Comparison of ENCODE assay signal across 8 cellular contexts in genomic region chr19:18104793-18105131, GRCh38. TPM values are rescaled to one million over a fixed set of nuclear protein-coding genes. Genes with fewer than 3 reads are reported as not detected.
A peak's percentile ranks its signal among the peaks of the same experiment; 100 is the strongest.
DNase-seq lines count a peak whose midpoint lies in the region; ATAC-seq, FAIRE-seq and TF ChIP-seq lines count a peak whose summit lies in the region.

No MANE protein-coding gene starts in this region.

- TF ChIP-seq EP300 in A549 (IDR thresholded peaks at IDR 0.05), result no peak

- CTCF ChIA-PET in A549 (lab: Yijun Ruan, JAX), result interaction anchor here (1.4 to 2.4 kb wide), 2 partner anchors 7 to 9 kb away, joined by 5 to 8 read pairs; no protein-coding TSS in a partner anchor

- in situ Hi-C loops in brain microvascular endothelial cell (cut with HindIII; ENCODE audit: low pct_ligation_motif_present, low sequenced_read_pairs), result no loop called here

- TF ChIP-seq RAD21 in A549 (conservative IDR thresholded peaks at IDR 0.05 in 1 of 2, IDR thresholded peaks at IDR 0.05 in 1 of 2), result no peak

- no peaks in the 10 kb centered on the region for H3K9me3 ChIP-seq in A549
- H3K9me3 ChIP-seq in mesodermal cell (ENCODE audit: control insufficient read depth, low read length), result no peaks in the 10 kb centered on the region

- H3K4me2 ChIP-seq in A549, result peak overlapping the region; percentile 81

- H3K4me3 ChIP-seq in A549 (peak overlapping the region; percentile 42), brain microvascular endothelial cell (ENCODE audit: low read depth, low read length) (peak overlapping the region; percentile 48), mesodermal cell (ENCODE audit: extremely low read depth, insufficient read depth, low read length, poor library complexity, severe bottlenecking) (peak overlapping the region; percentile 36)

- POLR2A ChIA-PET in A549 (lab: Yijun Ruan, JAX), result no interaction called here

- FAIRE-seq in A549 (lab: Jason Lieb, UNC), result no peak

- WGBS in A549 (ENCODE audit: missing lambda C conversion rate), result 50% methylated on average over 5 of the region's 5 CpGs
- WGBS in mesodermal cell (ENCODE audit: insufficient coverage in 2 of 2), 2 experiments, result 49 to 66% methylated on average over 5 of the region's 5 CpGs

- TF ChIP-seq POLR2A in A549 (IDR thresholded peaks at IDR 0.05; ENCODE audit: low read length), result no peak

- H3K4me1 ChIP-seq in A549, result peaks cover 19% of the 10 kb centered on the region
- H3K4me1 ChIP-seq in mesodermal cell (ENCODE audit: control insufficient read depth, insufficient read depth, low read length, poor library complexity, severe bottlenecking), result no peaks in the 10 kb centered on the region

- ATAC-seq in A549 (peak in 1 of 2 experiments; percentile 67; a peak in 2 of 6 replicates), HG03432 (IDR thresholded peaks at IDR 0.05; ENCODE audit: unreplicated experiment) (peak; percentile 12), HG03469 (IDR thresholded peaks at IDR 0.05; ENCODE audit: unreplicated experiment) (no peak), GM21529 (IDR thresholded peaks at IDR 0.05; ENCODE audit: unreplicated experiment) (no peak)

- H3K36me3 ChIP-seq in brain microvascular endothelial cell (replicated peaks), result no peaks in the 10 kb centered on the region
- H3K36me3 ChIP-seq in mesodermal cell (ENCODE audit: control insufficient read depth, insufficient read depth, low read length), result no peaks in the 10 kb centered on the region

- TF ChIP-seq CTCF in A549 (IDR thresholded peaks at IDR 0.05) (no peak), brain microvascular endothelial cell (IDR thresholded peaks at IDR 0.05; ENCODE audit: low read depth, low read length, missing control alignments) (no peak)

- peak overlapping the region; percentile 59 to 81; a peak in 5 of 6 replicates for H3K27ac ChIP-seq in A549
- H3K27ac ChIP-seq in brain microvascular endothelial cell, result no peak overlapping the region
- H3K27ac ChIP-seq in mesodermal cell (ENCODE audit: low read depth, low read length, severe bottlenecking), result peak overlapping the region; percentile 59

- DNase-seq in A549 (ENCODE audit: low read depth in 1 of 2, low spot score in 1 of 2), result no peak
- DNase-seq in brain microvascular endothelial cell, result no peak
- DNase-seq in cortex of kidney (lab: John Stamatoyannopoulos, UW), result no peak
- DNase-seq in globus pallidus (ENCODE audit: low spot score), result no peak

- no peaks in the 10 kb centered on the region for H3K27me3 ChIP-seq in brain microvascular endothelial cell (replicated peaks)

TF ChIP-seq in A549, 52 proteins besides CTCF, POLR2A, EP300 and RAD21:
- TF ChIP-seq ZSCAN20 (CRISPR knock-in tag; IDR thresholded peaks at IDR 0.05), result no peak
- no peak for TF ChIP-seq FOXS1 (CRISPR knock-in tag; IDR thresholded peaks at IDR 0.05)
- no peak for TF ChIP-seq PHF8 (IDR thresholded peaks at IDR 0.05; ENCODE audit: borderline replicate concordance, low read depth)
- TF ChIP-seq ZC3H11A (IDR thresholded peaks at IDR 0.05), result no peak
- TF ChIP-seq HOXB13 (CRISPR knock-in tag; IDR thresholded peaks at IDR 0.05; ENCODE audit: low read depth), result no peak
TF ChIP-seq in A549: peak in this region for 0.

RNA-seq across cellular contexts. Expression of gene MAST3, which starts 7.2 kb away (rescaled TPM):
- 1.3 and 1.9 TPM in 2 replicates for polyA plus RNA-seq in A549 (2011; rRNA removed)
- 1.7 and 2.2 TPM in 2 replicates for polyA plus RNA-seq in A549 (2012; cell fraction: cytosol; rRNA removed)
- polyA plus RNA-seq in A549 (2012; cell fraction: nucleus; rRNA removed), result 6.2 TPM in 2 replicates
- polyA plus RNA-seq in A549 (2017; fragmentation: RNase III; extraction: RNeasy Plus Mini Kit Qiagen cat#74134 plus additional on column Dnase treatment), result 2.0 to 2.5 TPM (median 2.0 TPM) in 3 replicates
- 3.4 and 3.5 TPM in 2 replicates for polyA minus RNA-seq in A549 (2011; rRNA and poly(A)+ RNA removed)
- 5.6 TPM for polyA plus RNA-seq in mesodermal cell (2013, experiment 1 of 2)
- 4.2 TPM for polyA plus RNA-seq in mesodermal cell (2013, experiment 2 of 2)

RNA-seq across cellular contexts. Expression of gene IL12RB1, which starts 18.0 kb away (rescaled TPM):
- polyA plus RNA-seq in A549 (2011; rRNA removed), result not detected in 2 replicates
- not detected in 2 replicates for polyA plus RNA-seq in A549 (2012; cell fraction: cytosol; rRNA removed)
- not detected in 2 replicates for polyA plus RNA-seq in A549 (2012; cell fraction: nucleus; rRNA removed)
- not detected in 3 replicates for polyA plus RNA-seq in A549 (2017; fragmentation: RNase III; extraction: RNeasy Plus Mini Kit Qiagen cat#74134 plus additional on column Dnase treatment)
- polyA minus RNA-seq in A549 (2011; rRNA and poly(A)+ RNA removed), result not detected in 2 replicates
- polyA plus RNA-seq in mesodermal cell (2013, experiment 1 of 2), result not detected
- polyA plus RNA-seq in mesodermal cell (2013, experiment 2 of 2), result not detected

RNA-seq across cellular contexts. Expression of gene PIK3R2, which starts 48.2 kb away (rescaled TPM):
- 5.3 and 6.7 TPM in 2 replicates for polyA plus RNA-seq in A549 (2011; rRNA removed)
- polyA plus RNA-seq in A549 (2012; cell fraction: cytosol; rRNA removed), result 8.3 and 12.6 TPM in 2 replicates
- 13.9 and 20.4 TPM in 2 replicates for polyA plus RNA-seq in A549 (2012; cell fraction: nucleus; rRNA removed)
- polyA plus RNA-seq in A549 (2017; fragmentation: RNase III; extraction: RNeasy Plus Mini Kit Qiagen cat#74134 plus additional on column Dnase treatment), result 8.3 to 12.4 TPM (median 9.3 TPM) in 3 replicates
- 4.8 and 7.7 TPM in 2 replicates for polyA minus RNA-seq in A549 (2011; rRNA and poly(A)+ RNA removed)
- 46.4 TPM for polyA plus RNA-seq in mesodermal cell (2013, experiment 1 of 2)
- 37.9 TPM for polyA plus RNA-seq in mesodermal cell (2013, experiment 2 of 2)
